In the genomic region with DNA sequence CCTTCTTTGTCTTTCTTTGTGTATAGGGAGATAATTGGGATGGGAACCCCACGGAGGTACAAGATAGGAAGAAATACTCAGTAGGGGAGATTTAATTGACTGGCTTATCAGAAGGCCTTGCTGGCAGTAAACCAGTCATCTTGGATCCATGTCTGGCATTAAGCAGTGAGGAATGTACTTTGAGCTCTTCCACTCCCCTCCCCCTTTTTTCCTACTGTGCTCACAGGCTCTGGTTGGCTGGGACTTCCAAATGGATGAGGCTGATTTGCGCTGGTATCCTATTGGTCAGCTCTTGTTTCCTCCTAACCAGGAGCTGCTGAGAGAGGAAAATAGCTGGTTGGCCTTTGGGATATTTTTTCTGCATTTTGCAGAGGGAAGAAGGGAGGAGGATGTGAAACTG, we compare ENCODE assay signal across 2 cellular contexts.
TF ChIP-seq lines count a peak whose summit lies in the region.

No MANE protein-coding gene starts in this region.

TF ChIP-seq in GM23338, 12 proteins besides CTCF, POLR2A, EP300 and RAD21 (continued from another document):
- TF ChIP-seq, protein P1, sequence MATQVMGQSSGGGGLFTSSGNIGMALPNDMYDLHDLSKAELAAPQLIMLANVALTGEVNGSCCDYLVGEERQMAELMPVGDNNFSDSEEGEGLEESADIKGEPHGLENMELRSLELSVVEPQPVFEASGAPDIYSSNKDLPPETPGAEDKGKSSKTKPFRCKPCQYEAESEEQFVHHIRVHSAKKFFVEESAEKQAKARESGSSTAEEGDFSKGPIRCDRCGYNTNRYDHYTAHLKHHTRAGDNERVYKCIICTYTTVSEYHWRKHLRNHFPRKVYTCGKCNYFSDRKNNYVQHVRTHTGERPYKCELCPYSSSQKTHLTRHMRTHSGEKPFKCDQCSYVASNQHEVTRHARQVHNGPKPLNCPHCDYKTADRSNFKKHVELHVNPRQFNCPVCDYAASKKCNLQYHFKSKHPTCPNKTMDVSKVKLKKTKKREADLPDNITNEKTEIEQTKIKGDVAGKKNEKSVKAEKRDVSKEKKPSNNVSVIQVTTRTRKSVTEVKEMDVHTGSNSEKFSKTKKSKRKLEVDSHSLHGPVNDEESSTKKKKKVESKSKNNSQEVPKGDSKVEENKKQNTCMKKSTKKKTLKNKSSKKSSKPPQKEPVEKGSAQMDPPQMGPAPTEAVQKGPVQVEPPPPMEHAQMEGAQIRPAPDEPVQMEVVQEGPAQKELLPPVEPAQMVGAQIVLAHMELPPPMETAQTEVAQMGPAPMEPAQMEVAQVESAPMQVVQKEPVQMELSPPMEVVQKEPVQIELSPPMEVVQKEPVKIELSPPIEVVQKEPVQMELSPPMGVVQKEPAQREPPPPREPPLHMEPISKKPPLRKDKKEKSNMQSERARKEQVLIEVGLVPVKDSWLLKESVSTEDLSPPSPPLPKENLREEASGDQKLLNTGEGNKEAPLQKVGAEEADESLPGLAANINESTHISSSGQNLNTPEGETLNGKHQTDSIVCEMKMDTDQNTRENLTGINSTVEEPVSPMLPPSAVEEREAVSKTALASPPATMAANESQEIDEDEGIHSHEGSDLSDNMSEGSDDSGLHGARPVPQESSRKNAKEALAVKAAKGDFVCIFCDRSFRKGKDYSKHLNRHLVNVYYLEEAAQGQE (IDR thresholded peaks at IDR 0.05; ENCODE audit: unreplicated experiment) = no peak
- no peak for TF ChIP-seq NANOG (IDR thresholded peaks at IDR 0.05; ENCODE audit: borderline replicate concordance)

TF ChIP-seq in neural cell, 6 proteins besides CTCF, POLR2A, EP300 and RAD21 (continued from another document):
- TF ChIP-seq, protein P1 (IDR thresholded peaks at IDR 0.05; ENCODE audit: borderline replicate concordance) = peak; percentile 56
- peak; percentile 23 for TF ChIP-seq POLR2AphosphoS5 (IDR thresholded peaks at IDR 0.05)
- TF ChIP-seq EZH2 (IDR thresholded peaks at IDR 0.05; ENCODE audit: borderline replicate concordance, insufficient read depth, low read length, poor library complexity, severe bottlenecking) = no peak
